8 cellular contexts compared by ENCODE assay signal in genomic region chr7:134513169-134513752, GRCh38. TPM values are rescaled to one million over a fixed set of nuclear protein-coding genes. Genes with fewer than 3 reads are reported as not detected.
DNase-seq lines count a peak whose midpoint lies in the region; ATAC-seq and TF ChIP-seq lines count a peak whose summit lies in the region.

No MANE protein-coding gene starts in this region.

- no peak overlapping the region for H3K27ac Mint-ChIP-seq in progenitor cell of endocrine pancreas

- H3K9me3 Mint-ChIP-seq in activated T-cell treated with anti-CD3 and anti-CD28 coated beads, Interleukin-2, amount 50 U/mL, for 4 hours: no peaks in the 10 kb centered on the region
- H3K9me3 Mint-ChIP-seq in progenitor cell of endocrine pancreas (ENCODE audit: low read depth): no peaks in the 10 kb centered on the region

- no peak overlapping the region for H3K4me3 Mint-ChIP-seq in activated T-cell treated with anti-CD3 and anti-CD28 coated beads, Interleukin-2, amount 50 U/mL, for 4 hours
- no peak overlapping the region for H3K4me3 Mint-ChIP-seq in progenitor cell of endocrine pancreas (ENCODE audit: low read depth)

- peaks cover 2% of the 10 kb centered on the region for H3K4me1 Mint-ChIP-seq in activated T-cell treated with anti-CD3 and anti-CD28 coated beads, Interleukin-2, amount 50 U/mL, for 4 hours (ENCODE audit: low read depth)
- H3K4me1 Mint-ChIP-seq in progenitor cell of endocrine pancreas (ENCODE audit: low read depth): no peaks in the 10 kb centered on the region

- H3K27me3 Mint-ChIP-seq in activated T-cell treated with anti-CD3 and anti-CD28 coated beads, Interleukin-2, amount 50 U/mL, for 4 hours (ENCODE audit: low read depth): peaks cover 6% of the 10 kb centered on the region
- peaks cover 22% of the 10 kb centered on the region for H3K27me3 Mint-ChIP-seq in progenitor cell of endocrine pancreas

- peak; percentile 7 for DNase-seq in DMS79 (lab: John Stamatoyannopoulos, UW)
- peak; percentile 59 for DNase-seq in NCI-H460 (ENCODE audit: extremely low read depth, low read depth)
- peak; percentile 9 for DNase-seq in activated T-cell treated with anti-CD3 and anti-CD28 coated beads, Interleukin-2, amount 50 U/mL, for 4 hours
- DNase-seq in foreskin melanocyte: peak; percentile 36
- DNase-seq in progenitor cell of endocrine pancreas (ENCODE audit: low spot score, unreplicated experiment): peak; percentile 35
- DNase-seq in NK-92 (lab: John Stamatoyannopoulos, UW; ENCODE audit: unreplicated experiment): no peak

- ATAC-seq in GM21737 (IDR thresholded peaks at IDR 0.05; ENCODE audit: unreplicated experiment) (peak; percentile 54), HG02870 (IDR thresholded peaks at IDR 0.05; ENCODE audit: unreplicated experiment) (no peak)
- peak in 1 of 2 donors; percentile 38 for ATAC-seq in activated T-cell treated with anti-CD3 and anti-CD28 coated beads, Interleukin-2, amount 50 U/mL, for 4 hours

- peak; percentile 73 for TF ChIP-seq CTCF in progenitor cell of endocrine pancreas (IDR thresholded peaks at IDR 0.05; ENCODE audit: unreplicated experiment)

- no peaks in the 10 kb centered on the region for H3K36me3 Mint-ChIP-seq in activated T-cell treated with anti-CD3 and anti-CD28 coated beads, Interleukin-2, amount 50 U/mL, for 4 hours (ENCODE audit: insufficient read depth)
- no peaks in the 10 kb centered on the region for H3K36me3 Mint-ChIP-seq in progenitor cell of endocrine pancreas (ENCODE audit: insufficient read depth)

RNA-seq across cellular contexts. Expression of gene AKR1B10, which starts 14.1 kb away (rescaled TPM):
- total RNA-seq in NCI-H460 (2014; rRNA removed; shearing (Covaris generic)): 1,538 and 1,680 TPM in 2 replicates
- 853 and 1,007 TPM in 2 replicates for polyA plus RNA-seq in NCI-H460 (2014; cell fraction: nucleus; rRNA removed)
- under 1 TPM in 1 of 3 donors, not detected in 2; 0.16 TPM for total RNA-seq in activated T-cell treated with anti-CD3 and anti-CD28 coated beads, Interleukin-2, amount 50 U/mL, for 4 hours
- 0.55 TPM in 1 of 2 replicates, not detected in the other for total RNA-seq in progenitor cell of endocrine pancreas

RNA-seq across cellular contexts. Expression of gene AKR1B15, which starts 35.6 kb away (rescaled TPM):
- 1.4 and 2.0 TPM in 2 replicates for total RNA-seq in NCI-H460 (2014; rRNA removed; shearing (Covaris generic))
- 1.6 and 2.7 TPM in 2 replicates for polyA plus RNA-seq in NCI-H460 (2014; cell fraction: nucleus; rRNA removed)
- not detected for total RNA-seq in activated T-cell treated with anti-CD3 and anti-CD28 coated beads, Interleukin-2, amount 50 U/mL, for 4 hours
- not detected in 2 replicates for total RNA-seq in progenitor cell of endocrine pancreas

RNA-seq across cellular contexts. Expression of gene AKR1B1, which starts 54.4 kb away (rescaled TPM):
- 168 and 178 TPM in 2 replicates for total RNA-seq in NCI-H460 (2014; rRNA removed; shearing (Covaris generic))
- 222 and 302 TPM in 2 replicates for polyA plus RNA-seq in NCI-H460 (2014; cell fraction: nucleus; rRNA removed)
- total RNA-seq in activated T-cell treated with anti-CD3 and anti-CD28 coated beads, Interleukin-2, amount 50 U/mL, for 4 hours: 10 to 100 TPM; 91.2 to 98.1 (median 96.7) TPM
- total RNA-seq in progenitor cell of endocrine pancreas: 96.0 and 99.8 TPM in 2 replicates

Comparison
In these comparisons a context has a peak if more than half of its experiments do, and no peak if none do; other contexts are left out.
1. RNA of gene AKR1B10, which starts 14.1 kb away (total RNA-seq): 1,538 to 1,680 TPM in NCI-H460; 0.55 TPM in progenitor cell of endocrine pancreas and 0.16 TPM in activated T-cell treated with anti-CD3 and anti-CD28 coated beads, Interleukin-2, amount 50 U/mL, for 4 hours; every median in the first group is over 100 times any median in the second.